ENCODE assay signal across 1 cellular context in genomic region chr9:91908293-91908623, GRCh38.
TF ChIP-seq lines count a peak whose summit lies in the region.

No MANE protein-coding gene starts in this region.

TF ChIP-seq in HEK293, 187 proteins besides CTCF, POLR2A, EP300 and RAD21 (continued from another document and continues in another):
- TF ChIP-seq ZSCAN18 (tag by site-specific recombination; IDR thresholded peaks at IDR 0.05) (no peak), ZNF677 (tag by site-specific recombination; IDR thresholded peaks at IDR 0.05) (no peak), OVOL3 (tag by site-specific recombination; IDR thresholded peaks at IDR 0.05) (peak; percentile 90), ZNF132 (tag by site-specific recombination; IDR thresholded peaks at IDR 0.05; ENCODE audit: borderline replicate concordance) (no peak), IKZF3 (tag by site-specific recombination; IDR thresholded peaks at IDR 0.05) (peak; percentile 76; the same call in 1 of the 2 replicates), FEZF1 (tag by site-specific recombination; IDR thresholded peaks at IDR 0.05) (peak; percentile 91), ELK4 (IDR thresholded peaks at IDR 0.05; ENCODE audit: borderline replicate concordance, low read depth, low read length) (no peak), KLF17 (tag by site-specific recombination; IDR thresholded peaks at IDR 0.05) (0 out of 2 replicates have a peak, but pooled peaks have one; percentile 25), ZBTB1 (tag by site-specific recombination; IDR thresholded peaks at IDR 0.05) (no peak), ZNF423 (tag by site-specific recombination; IDR thresholded peaks at IDR 0.05) (no peak), ZNF280C (tag by site-specific recombination; IDR thresholded peaks at IDR 0.05) (no peak), ZBTB7A (tag by site-specific recombination; IDR thresholded peaks at IDR 0.05; ENCODE audit: low read depth) (no peak), ZNF146 (tag by site-specific recombination; IDR thresholded peaks at IDR 0.05) (no peak), ZFP3 (tag by site-specific recombination; IDR thresholded peaks at IDR 0.05; ENCODE audit: low read depth) (no peak), ZNF776 (tag by site-specific recombination; IDR thresholded peaks at IDR 0.05; ENCODE audit: borderline replicate concordance) (no peak), KLF16 (tag by site-specific recombination; IDR thresholded peaks at IDR 0.05) (no peak), ZXDB (tag by site-specific recombination; IDR thresholded peaks at IDR 0.05) (no peak), ZNF639 (tag by site-specific recombination; IDR thresholded peaks at IDR 0.05) (no peak), PRDM4 (tag by site-specific recombination; IDR thresholded peaks at IDR 0.05) (peak; percentile 78), HOXD13 (CRISPR knock-in tag; IDR thresholded peaks at IDR 0.05; ENCODE audit: borderline replicate concordance) (no peak), ZNF549 (tag by site-specific recombination; IDR thresholded peaks at IDR 0.05) (no peak), ZNF837 (tag by site-specific recombination; IDR thresholded peaks at IDR 0.05) (no peak), ZNF560 (tag by site-specific recombination; IDR thresholded peaks at IDR 0.05; ENCODE audit: borderline replicate concordance) (no peak), ZFP69B (tag by site-specific recombination; IDR thresholded peaks at IDR 0.05) (no peak), ZSCAN16 (tag by site-specific recombination; IDR thresholded peaks at IDR 0.05) (0 out of 2 replicates have a peak, but pooled peaks have one; percentile 33), ZNF521 (tag by site-specific recombination; IDR thresholded peaks at IDR 0.05) (no peak), ZNF629 (tag by site-specific recombination; IDR thresholded peaks at IDR 0.05) (no peak), YY1 (tag by site-specific recombination; IDR thresholded peaks at IDR 0.05) (no peak), ZNF529 (tag by site-specific recombination; IDR thresholded peaks at IDR 0.05; ENCODE audit: insufficient replicate concordance) (no peak), GLI2 (tag by site-specific recombination; IDR thresholded peaks at IDR 0.05; ENCODE audit: borderline replicate concordance, low read depth) (peak; percentile 48; the same call in 1 of the 2 replicates), ZNF777 (tag by site-specific recombination; IDR thresholded peaks at IDR 0.05; ENCODE audit: borderline replicate concordance) (no peak), ZNF140 (tag by site-specific recombination; IDR thresholded peaks at IDR 0.05) (no peak), ZNF157 (tag by site-specific recombination; IDR thresholded peaks at IDR 0.05) (no peak), ZNF169 (tag by site-specific recombination; IDR thresholded peaks at IDR 0.05) (no peak), ZNF544 (tag by site-specific recombination; IDR thresholded peaks at IDR 0.05) (no peak), ZNF580 (tag by site-specific recombination; IDR thresholded peaks at IDR 0.05) (0 out of 2 replicates have a peak, but pooled peaks have one; percentile 17), ZNF362 (tag by site-specific recombination; IDR thresholded peaks at IDR 0.05) (no peak), ZNF16 (tag by site-specific recombination; IDR thresholded peaks at IDR 0.05; ENCODE audit: low read depth) (no peak), PATZ1 (tag by site-specific recombination; IDR thresholded peaks at IDR 0.05) (no peak), ZNF18 (tag by site-specific recombination; IDR thresholded peaks at IDR 0.05) (0 out of 2 replicates have a peak, but pooled peaks have one; percentile 36), MEIS1 (CRISPR knock-in tag; IDR thresholded peaks at IDR 0.05; ENCODE audit: borderline replicate concordance) (no peak), ZNF324 (tag by site-specific recombination; IDR thresholded peaks at IDR 0.05) (no peak), OSR2 (tag by site-specific recombination; IDR thresholded peaks at IDR 0.05) (peak; percentile 96), ZFP37 (tag by site-specific recombination; IDR thresholded peaks at IDR 0.05) (no peak), ZSCAN30 (tag by site-specific recombination; IDR thresholded peaks at IDR 0.05) (0 out of 2 replicates have a peak, but pooled peaks have one; percentile 18), PRDM6 (tag by site-specific recombination; IDR thresholded peaks at IDR 0.05) (peak; percentile 84), ZNF585B (tag by site-specific recombination; IDR thresholded peaks at IDR 0.05) (no peak), ZNF670 (tag by site-specific recombination; IDR thresholded peaks at IDR 0.05; ENCODE audit: low read depth) (no peak)
